In genomic region chr2:241967745-241968144, GRCh38 we compare ENCODE assay signal across 1 cellular context.
A peak's percentile ranks its signal among the peaks of the same experiment; 100 is the strongest.
TF ChIP-seq lines count a peak whose summit lies in the region.

No MANE protein-coding gene starts in this region.

TF ChIP-seq in GM12878, 131 proteins besides CTCF, POLR2A, EP300 and RAD21 (continued from another document and continues in another):
- TF ChIP-seq, protein P1, sequence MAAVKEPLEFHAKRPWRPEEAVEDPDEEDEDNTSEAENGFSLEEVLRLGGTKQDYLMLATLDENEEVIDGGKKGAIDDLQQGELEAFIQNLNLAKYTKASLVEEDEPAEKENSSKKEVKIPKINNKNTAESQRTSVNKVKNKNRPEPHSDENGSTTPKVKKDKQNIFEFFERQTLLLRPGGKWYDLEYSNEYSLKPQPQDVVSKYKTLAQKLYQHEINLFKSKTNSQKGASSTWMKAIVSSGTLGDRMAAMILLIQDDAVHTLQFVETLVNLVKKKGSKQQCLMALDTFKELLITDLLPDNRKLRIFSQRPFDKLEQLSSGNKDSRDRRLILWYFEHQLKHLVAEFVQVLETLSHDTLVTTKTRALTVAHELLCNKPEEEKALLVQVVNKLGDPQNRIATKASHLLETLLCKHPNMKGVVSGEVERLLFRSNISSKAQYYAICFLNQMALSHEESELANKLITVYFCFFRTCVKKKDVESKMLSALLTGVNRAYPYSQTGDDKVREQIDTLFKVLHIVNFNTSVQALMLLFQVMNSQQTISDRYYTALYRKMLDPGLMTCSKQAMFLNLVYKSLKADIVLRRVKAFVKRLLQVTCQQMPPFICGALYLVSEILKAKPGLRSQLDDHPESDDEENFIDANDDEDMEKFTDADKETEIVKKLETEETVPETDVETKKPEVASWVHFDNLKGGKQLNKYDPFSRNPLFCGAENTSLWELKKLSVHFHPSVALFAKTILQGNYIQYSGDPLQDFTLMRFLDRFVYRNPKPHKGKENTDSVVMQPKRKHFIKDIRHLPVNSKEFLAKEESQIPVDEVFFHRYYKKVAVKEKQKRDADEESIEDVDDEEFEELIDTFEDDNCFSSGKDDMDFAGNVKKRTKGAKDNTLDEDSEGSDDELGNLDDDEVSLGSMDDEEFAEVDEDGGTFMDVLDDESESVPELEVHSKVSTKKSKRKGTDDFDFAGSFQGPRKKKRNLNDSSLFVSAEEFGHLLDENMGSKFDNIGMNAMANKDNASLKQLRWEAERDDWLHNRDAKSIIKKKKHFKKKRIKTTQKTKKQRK (IDR thresholded peaks at IDR 0.05; ENCODE audit: low read depth, low read length), result no peak
- TF ChIP-seq IRF3 (IDR thresholded peaks at IDR 0.05) (no peak), SIX5 (IDR thresholded peaks at IDR 0.05; ENCODE audit: low read depth, low read length, severe bottlenecking) (no peak), ZSCAN29 (IDR thresholded peaks at IDR 0.05) (no peak), CHD4 (IDR thresholded peaks at IDR 0.05) (no peak), IKZF2 (IDR thresholded peaks at IDR 0.05) (peak in 1 of 2 experiments; percentile 48; a peak in 1 of 4 replicates), BRCA1 (IDR thresholded peaks at IDR 0.05; ENCODE audit: low read depth, low read length) (no peak), GATAD2B (conservative IDR thresholded peaks at IDR 0.05; ENCODE audit: low read depth) (no peak), CBX3 (IDR thresholded peaks at IDR 0.05; ENCODE audit: borderline replicate concordance, low read depth) (no peak), YY1 (IDR thresholded peaks at IDR 0.05; ENCODE audit: low read depth, low read length) (no peak), HDGF (IDR thresholded peaks at IDR 0.05) (no peak), IRF4 (IDR thresholded peaks at IDR 0.05; ENCODE audit: low read depth, low read length) (no peak), RUNX3 (IDR thresholded peaks at IDR 0.05; ENCODE audit: low read length) (peak; percentile 49; the same call in 1 of the 2 replicates), SMC3 (IDR thresholded peaks at IDR 0.05; ENCODE audit: borderline replicate concordance, low read length) (no peak), LARP7 (IDR thresholded peaks at IDR 0.05) (no peak), BMI1 (IDR thresholded peaks at IDR 0.05; ENCODE audit: borderline replicate concordance) (no peak), ZNF687 (IDR thresholded peaks at IDR 0.05) (no peak), CHD1 (IDR thresholded peaks at IDR 0.05; ENCODE audit: low read depth, low read length) (no peak), ZNF622 (IDR thresholded peaks at IDR 0.05) (no peak), SREBF2 (IDR thresholded peaks at IDR 0.05; ENCODE audit: low read length) (no peak), POLR2AphosphoS2 (IDR thresholded peaks at IDR 0.05; ENCODE audit: low read depth, low read length) (no peak), ATF3 (IDR thresholded peaks at IDR 0.05; ENCODE audit: borderline replicate concordance, extremely low read depth, low read depth, low read length) (no peak), MEF2B (IDR thresholded peaks at IDR 0.05; ENCODE audit: partially characterized antibody, poor library complexity, severe bottlenecking) (peak; percentile 85), DPF2 (IDR thresholded peaks at IDR 0.05) (no peak), NR2C2 (IDR thresholded peaks at IDR 0.05; ENCODE audit: borderline replicate concordance, control insufficient read depth, insufficient read length, low read depth) (no peak), GABPA (IDR thresholded peaks at IDR 0.05; ENCODE audit: low read depth) (no peak), SRF (IDR thresholded peaks at IDR 0.05; ENCODE audit: low read depth in 2 of 2, low read length in 2 of 2) (no peak), MTA2 (IDR thresholded peaks at IDR 0.05; ENCODE audit: low read depth) (peak; percentile 62), MTA3 (IDR thresholded peaks at IDR 0.05; ENCODE audit: borderline replicate concordance, low read length) (no peak), EGR1 (IDR thresholded peaks at IDR 0.05; ENCODE audit: borderline replicate concordance in 1 of 2, low read depth in 2 of 2, low read length in 2 of 2) (no peak), MYC (IDR thresholded peaks at IDR 0.05; ENCODE audit: insufficient read depth, insufficient read length, insufficient replicate concordance, low read length, severe bottlenecking) (no peak), EED (IDR thresholded peaks at IDR 0.05; ENCODE audit: low read depth) (no peak), MXI1 (IDR thresholded peaks at IDR 0.05; ENCODE audit: low read depth, low read length) (no peak), SIN3A (IDR thresholded peaks at IDR 0.05; ENCODE audit: low read depth, low read length) (no peak), ESRRA (IDR thresholded peaks at IDR 0.05; ENCODE audit: low read length) (no peak), SMAD5 (IDR thresholded peaks at IDR 0.05; ENCODE audit: low read depth) (no peak), TCF3 (IDR thresholded peaks at IDR 0.05; ENCODE audit: borderline replicate concordance, insufficient read depth, low read depth, low read length) (no peak)
- TF ChIP-seq, protein P2, sequence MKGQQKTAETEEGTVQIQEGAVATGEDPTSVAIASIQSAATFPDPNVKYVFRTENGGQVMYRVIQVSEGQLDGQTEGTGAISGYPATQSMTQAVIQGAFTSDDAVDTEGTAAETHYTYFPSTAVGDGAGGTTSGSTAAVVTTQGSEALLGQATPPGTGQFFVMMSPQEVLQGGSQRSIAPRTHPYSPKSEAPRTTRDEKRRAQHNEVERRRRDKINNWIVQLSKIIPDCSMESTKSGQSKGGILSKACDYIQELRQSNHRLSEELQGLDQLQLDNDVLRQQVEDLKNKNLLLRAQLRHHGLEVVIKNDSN (IDR thresholded peaks at IDR 0.05; ENCODE audit: borderline replicate concordance, extremely low read length, insufficient read depth, low read depth, low read length), result no peak
- TF ChIP-seq, protein P3, sequence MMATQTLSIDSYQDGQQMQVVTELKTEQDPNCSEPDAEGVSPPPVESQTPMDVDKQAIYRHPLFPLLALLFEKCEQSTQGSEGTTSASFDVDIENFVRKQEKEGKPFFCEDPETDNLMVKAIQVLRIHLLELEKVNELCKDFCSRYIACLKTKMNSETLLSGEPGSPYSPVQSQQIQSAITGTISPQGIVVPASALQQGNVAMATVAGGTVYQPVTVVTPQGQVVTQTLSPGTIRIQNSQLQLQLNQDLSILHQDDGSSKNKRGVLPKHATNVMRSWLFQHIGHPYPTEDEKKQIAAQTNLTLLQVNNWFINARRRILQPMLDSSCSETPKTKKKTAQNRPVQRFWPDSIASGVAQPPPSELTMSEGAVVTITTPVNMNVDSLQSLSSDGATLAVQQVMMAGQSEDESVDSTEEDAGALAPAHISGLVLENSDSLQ (IDR thresholded peaks at IDR 0.05), result peak; percentile 76
- TF ChIP-seq, protein P4, sequence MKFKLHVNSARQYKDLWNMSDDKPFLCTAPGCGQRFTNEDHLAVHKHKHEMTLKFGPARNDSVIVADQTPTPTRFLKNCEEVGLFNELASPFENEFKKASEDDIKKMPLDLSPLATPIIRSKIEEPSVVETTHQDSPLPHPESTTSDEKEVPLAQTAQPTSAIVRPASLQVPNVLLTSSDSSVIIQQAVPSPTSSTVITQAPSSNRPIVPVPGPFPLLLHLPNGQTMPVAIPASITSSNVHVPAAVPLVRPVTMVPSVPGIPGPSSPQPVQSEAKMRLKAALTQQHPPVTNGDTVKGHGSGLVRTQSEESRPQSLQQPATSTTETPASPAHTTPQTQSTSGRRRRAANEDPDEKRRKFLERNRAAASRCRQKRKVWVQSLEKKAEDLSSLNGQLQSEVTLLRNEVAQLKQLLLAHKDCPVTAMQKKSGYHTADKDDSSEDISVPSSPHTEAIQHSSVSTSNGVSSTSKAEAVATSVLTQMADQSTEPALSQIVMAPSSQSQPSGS (IDR thresholded peaks at IDR 0.05; ENCODE audit: low read length), result no peak
- TF ChIP-seq, protein P5, sequence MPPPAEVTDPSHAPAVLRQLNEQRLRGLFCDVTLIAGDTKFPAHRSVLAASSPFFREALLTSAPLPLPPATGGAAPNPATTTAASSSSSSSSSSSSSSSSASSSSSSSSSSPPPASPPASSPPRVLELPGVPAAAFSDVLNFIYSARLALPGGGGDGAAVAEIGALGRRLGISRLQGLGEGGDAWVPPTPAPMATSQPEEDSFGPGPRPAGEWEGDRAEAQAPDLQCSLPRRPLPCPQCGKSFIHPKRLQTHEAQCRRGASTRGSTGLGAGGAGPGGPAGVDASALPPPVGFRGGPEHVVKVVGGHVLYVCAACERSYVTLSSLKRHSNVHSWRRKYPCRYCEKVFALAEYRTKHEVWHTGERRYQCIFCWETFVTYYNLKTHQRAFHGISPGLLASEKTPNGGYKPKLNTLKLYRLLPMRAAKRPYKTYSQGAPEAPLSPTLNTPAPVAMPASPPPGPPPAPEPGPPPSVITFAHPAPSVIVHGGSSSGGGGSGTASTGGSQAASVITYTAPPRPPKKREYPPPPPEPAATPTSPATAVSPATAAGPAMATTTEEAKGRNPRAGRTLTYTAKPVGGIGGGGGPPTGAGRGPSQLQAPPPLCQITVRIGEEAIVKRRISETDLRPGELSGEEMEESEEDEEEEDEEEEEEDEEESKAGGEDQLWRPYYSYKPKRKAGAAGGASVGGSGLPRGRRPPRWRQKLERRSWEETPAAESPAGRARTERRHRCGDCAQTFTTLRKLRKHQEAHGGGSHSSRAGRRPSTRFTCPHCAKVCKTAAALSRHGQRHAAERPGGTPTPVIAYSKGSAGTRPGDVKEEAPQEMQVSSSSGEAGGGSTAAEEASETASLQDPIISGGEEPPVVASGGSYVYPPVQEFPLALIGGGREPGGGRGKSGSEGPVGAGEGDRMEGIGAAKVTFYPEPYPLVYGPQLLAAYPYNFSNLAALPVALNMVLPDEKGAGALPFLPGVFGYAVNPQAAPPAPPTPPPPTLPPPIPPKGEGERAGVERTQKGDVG (CRISPR knock-in tag; IDR thresholded peaks at IDR 0.05), result no peak
- TF ChIP-seq, protein P6, sequence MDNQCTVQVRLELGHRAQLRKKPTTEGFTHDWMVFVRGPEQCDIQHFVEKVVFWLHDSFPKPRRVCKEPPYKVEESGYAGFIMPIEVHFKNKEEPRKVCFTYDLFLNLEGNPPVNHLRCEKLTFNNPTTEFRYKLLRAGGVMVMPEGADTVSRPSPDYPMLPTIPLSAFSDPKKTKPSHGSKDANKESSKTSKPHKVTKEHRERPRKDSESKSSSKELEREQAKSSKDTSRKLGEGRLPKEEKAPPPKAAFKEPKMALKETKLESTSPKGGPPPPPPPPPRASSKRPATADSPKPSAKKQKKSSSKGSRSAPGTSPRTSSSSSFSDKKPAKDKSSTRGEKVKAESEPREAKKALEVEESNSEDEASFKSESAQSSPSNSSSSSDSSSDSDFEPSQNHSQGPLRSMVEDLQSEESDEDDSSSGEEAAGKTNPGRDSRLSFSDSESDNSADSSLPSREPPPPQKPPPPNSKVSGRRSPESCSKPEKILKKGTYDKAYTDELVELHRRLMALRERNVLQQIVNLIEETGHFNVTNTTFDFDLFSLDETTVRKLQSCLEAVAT (IDR thresholded peaks at IDR 0.05), result no peak
